ENCODE assay signal across 11 cellular contexts in genomic region chr14:22010532-22011242, GRCh38.
"Had no signal": no experiment of that assay in that cellular context is flagged by ENCODE, and none has a peak within 500 bp of the region (broad histone marks: within the 10 kb centered on the region; RNA-seq: fewer than 3 reads in every experiment).

No MANE protein-coding gene starts in this region.

- H3K4me1 ChIP-seq: ascending aorta, psoas muscle had no signal

- ATAC-seq: activated CD4-positive, alpha-beta T cell treated with anti-CD3 and anti-CD28 coated beads for 36 hours; activated T-cell treated with anti-CD3 and anti-CD28 coated beads, Interleukin-2, amount 50 U/mL, for 4 hours had no signal

- H3K36me3 ChIP-seq: ascending aorta had no signal

- DNase-seq: activated CD4-positive, alpha-beta memory T cell treated with anti-CD3 and anti-CD28 coated beads, Interleukin-2, amount 10 ng/mL, durations not matched to agents 7 days and 5 days; activated CD4-positive, alpha-beta T cell treated with anti-CD3 and anti-CD28 coated beads for 36 hours; activated effector memory CD4-positive, alpha-beta T cell treated with anti-CD3 and anti-CD28 coated beads, Interleukin-2, amount 50 U/mL, for 16 hours; activated T-cell treated with anti-CD3 and anti-CD28 coated beads, Interleukin-2, amount 50 U/mL, for 4 hours; hippocampal formation; kidney; nephron progenitor cell; occipital lobe; psoas muscle; stimulated activated CD4-positive, alpha-beta T cell treated with anti-CD3 and anti-CD28 coated beads, Interleukin-1b, Interleukin-23, amount 100 ng/mL, for 48 hours had no signal

- H3K27ac ChIP-seq: ascending aorta, psoas muscle had no signal

- H3K27me3 ChIP-seq: ascending aorta had no signal

- H3K9me3 ChIP-seq: ascending aorta, psoas muscle had no signal

- H3K4me3 ChIP-seq: ascending aorta, psoas muscle had no signal
